In the genomic region with DNA sequence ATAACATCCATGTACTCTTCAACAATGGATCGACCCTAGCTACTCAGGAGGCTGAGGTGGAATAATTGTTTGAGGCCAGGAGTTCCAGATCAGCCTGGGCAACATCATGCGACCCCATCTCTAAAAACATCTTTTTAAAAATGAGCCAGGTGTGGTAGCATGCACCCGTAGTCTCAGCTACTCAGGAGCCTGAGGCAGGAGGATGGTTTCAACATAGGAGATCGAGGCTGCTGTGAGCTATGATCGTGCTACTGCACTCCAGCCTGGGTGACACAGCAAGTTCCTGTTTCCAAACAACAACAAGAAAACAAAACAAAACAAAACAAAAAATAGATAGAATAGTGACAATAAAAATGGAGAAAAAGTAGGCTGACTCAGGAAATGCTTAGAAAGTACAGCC, we compare ENCODE assay signal across 7 cellular contexts.
DNase-seq lines count a peak whose midpoint lies in the region; ATAC-seq and TF ChIP-seq lines count a peak whose summit lies in the region.
"Not testable (repeated sequence)": the region's sequence is repeated elsewhere in the genome, so short reads cannot be mapped to it uniquely, and the experiment has no call there.

No MANE protein-coding gene starts in this region.

- ATAC-seq in DND-41 (ENCODE audit: insufficient read depth, low read depth) (peak; percentile 39; the same call in 1 of the 3 replicates), Panc1 (peak; percentile 70), gastroesophageal sphincter (peak; percentile 41), lower lobe of right lung (peak; percentile 45 to 55), omental fat pad (ENCODE audit: low FRiP score) (peak; percentile 10), upper lobe of right lung (peak; percentile 48)
- peak; percentile 36 for ATAC-seq in stimulated activated naive CD8-positive, alpha-beta T cell treated with anti-CD3 and anti-CD28 coated beads, Interleukin-15, Interleukin-2, amounts not matched to agents 100 U/mL and 50 U/mL, for 24 hours

- in situ Hi-C loops in Panc1 (cut with HindIII; ENCODE audit: low pct_unique_long_range_greater_than_20kb, low sequenced_read_pairs) = not testable (repeated sequence)

- TF ChIP-seq CTCF in DND-41 (IDR thresholded peaks at IDR 0.05; ENCODE audit: borderline replicate concordance, extremely low read depth, low read length, poor library complexity, severe bottlenecking); Panc1 (IDR thresholded peaks at IDR 0.05); gastroesophageal sphincter (IDR thresholded peaks at IDR 0.05); lower lobe of right lung (IDR thresholded peaks at IDR 0.05); omental fat pad (IDR thresholded peaks at IDR 0.05); upper lobe of right lung (IDR thresholded peaks at IDR 0.05): not testable (repeated sequence)

- not testable (repeated sequence) for H3K4me2 ChIP-seq in DND-41 (ENCODE audit: insufficient read depth, low read length)

- intact Hi-C loops in Panc1 (cut with micrococcal nuclease; ENCODE audit: unreplicated experiment); lower lobe of right lung (cut with DNase I); upper lobe of right lung (cut with DNase I): not testable (repeated sequence)

- not testable (repeated sequence) for H3K79me2 ChIP-seq in DND-41 (ENCODE audit: insufficient read depth, low read length)

- CTCF ChIA-PET in Panc1 (lab: Charles Lee) = not testable (repeated sequence)

- not testable (repeated sequence) for BruUV-seq in Panc1 (replicated peaks; lab: Mats Ljungman, UMichigan)

- POLR2A ChIA-PET in Panc1 (lab: Charles Lee) = not testable (repeated sequence)

- not testable (repeated sequence) for TF ChIP-seq POLR2A in gastroesophageal sphincter (IDR thresholded peaks at IDR 0.05)

- not testable (repeated sequence) for H3K4me1 ChIP-seq in DND-41 (ENCODE audit: insufficient read depth, low read length); Panc1 (ENCODE audit: control insufficient read depth, insufficient read depth, low read length); gastroesophageal sphincter; lower lobe of right lung; upper lobe of right lung

- TF ChIP-seq EP300 in gastroesophageal sphincter (IDR thresholded peaks at IDR 0.05) = not testable (repeated sequence)

- not testable (repeated sequence) for H2AFZ ChIP-seq in DND-41 (ENCODE audit: low read depth, low read length)

- 46 to 65% methylated on average over 2 to 5 of the region's 5 CpGs for WGBS in gastroesophageal sphincter (ENCODE audit: low coverage in 1 of 2), 2 donors

- H3K9me3 ChIP-seq in DND-41 (ENCODE audit: insufficient read depth, low read length, severe bottlenecking); Panc1 (ENCODE audit: control insufficient read depth, insufficient read depth, low read depth, low read length); gastroesophageal sphincter; lower lobe of right lung; upper lobe of right lung: not testable (repeated sequence)

- H3K27ac ChIP-seq in DND-41 (ENCODE audit: low read length); Panc1 (ENCODE audit: low read length); gastroesophageal sphincter; lower lobe of right lung; upper lobe of right lung: not testable (repeated sequence)

- H3K4me3 ChIP-seq in DND-41 (ENCODE audit: low read depth in 1 of 2, low read length in 2 of 2); Panc1 (ENCODE audit: low read depth in 2 of 2, low read length in 2 of 2); gastroesophageal sphincter; lower lobe of right lung; upper lobe of right lung: not testable (repeated sequence)

- H3K27me3 ChIP-seq in DND-41 (ENCODE audit: insufficient read depth, low read length, poor library complexity); Panc1 (ENCODE audit: control insufficient read depth, insufficient read depth, low read length); gastroesophageal sphincter; lower lobe of right lung (ENCODE audit: low read depth); upper lobe of right lung: not testable (repeated sequence)

- not testable (repeated sequence) for H3K9ac ChIP-seq in DND-41 (ENCODE audit: low read depth, low read length)

- H4K20me1 ChIP-seq in DND-41 (ENCODE audit: insufficient read depth, low read length) = not testable (repeated sequence)

- DNase-seq in DND-41; Panc1 (ENCODE audit: low read depth, low spot score); lower lobe of right lung; omental fat pad (ENCODE audit: low spot score); stimulated activated naive CD8-positive, alpha-beta T cell treated with anti-CD3 and anti-CD28 coated beads, Interleukin-15, Interleukin-2, amounts not matched to agents 100 U/mL and 50 U/mL, for 24 hours; upper lobe of right lung: not testable (repeated sequence)

- not testable (repeated sequence) for H3K36me3 ChIP-seq in DND-41 (ENCODE audit: insufficient read depth, low read length); Panc1 (ENCODE audit: control insufficient read depth, insufficient read depth, low read length); gastroesophageal sphincter; lower lobe of right lung; upper lobe of right lung

Comparison
In these comparisons a context has a peak if more than half of its experiments do, and no peak if none do; other contexts are left out.
1. ATAC-seq: peak in every context shown above with its lines; median percentile 70 in Panc1; 50 in lower lobe of right lung; 48 in upper lobe of right lung; 41 in gastroesophageal sphincter; 39 in DND-41; 36 in stimulated activated naive CD8-positive, alpha-beta T cell treated with anti-CD3 and anti-CD28 coated beads, Interleukin-15, Interleukin-2, amounts not matched to agents 100 U/mL and 50 U/mL, for 24 hours; 10 in omental fat pad.